Comparison of ENCODE assay signal across 1 cellular context in the genomic region with DNA sequence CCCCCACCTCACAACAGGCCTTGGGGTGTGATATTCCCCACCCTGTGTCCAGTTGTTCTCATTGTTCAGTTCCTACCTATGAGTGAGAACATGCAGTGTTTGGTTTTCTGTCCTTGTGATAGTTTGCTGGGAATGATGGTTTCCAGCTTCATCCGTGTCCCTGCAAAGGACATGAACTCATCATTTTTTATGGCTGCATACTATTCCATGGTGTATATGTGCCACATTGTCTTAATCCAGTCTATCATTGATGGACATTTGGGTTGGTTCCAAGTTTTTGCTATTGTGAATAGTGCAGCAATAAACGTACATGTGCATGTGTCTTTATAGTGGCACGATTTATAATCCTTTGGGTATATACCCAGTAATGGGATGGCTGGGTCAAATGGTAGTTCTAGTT. TPM values are rescaled to one million over a fixed set of nuclear protein-coding genes. Genes with fewer than 3 reads are reported as not detected.
"Had no signal": no experiment of that assay in that cellular context is flagged by ENCODE, and none has a peak within 500 bp of the region (broad histone marks: within the 10 kb centered on the region; RNA-seq: fewer than 3 reads in every experiment).

No MANE protein-coding gene starts in this region.

RNA-seq across cellular contexts. Expression of gene ADGRV1, which starts 41.7 kb away (rescaled TPM):
- total RNA-seq: subcutaneous adipose tissue had no signal
